Comparison of ENCODE assay signal across 22 cellular contexts in genomic region chr4:108140328-108140727, GRCh38. TPM values are rescaled to one million over a fixed set of nuclear protein-coding genes. Genes with fewer than 3 reads are reported as not detected.
DNase-seq lines count a peak whose midpoint lies in the region; ATAC-seq and TF ChIP-seq lines count a peak whose summit lies in the region.
"Had no signal": no experiment of that assay in that cellular context is flagged by ENCODE, and none has a peak within 500 bp of the region (broad histone marks: within the 10 kb centered on the region; RNA-seq: fewer than 3 reads in every experiment).

No MANE protein-coding gene starts in this region.

- no peaks in the 10 kb centered on the region for H3K36me3 ChIP-seq in spleen

- POLR2A ChIA-PET in CD4-positive, alpha-beta T cell (lab: Charles Lee), result interaction anchor here (0.6 to 14.9 kb wide), 9 partner anchors 9 to 60 kb away, joined by 3 to 229 read pairs (median 10); partner anchors contain the start of gene LEF1
- POLR2A ChIA-PET in activated CD4-positive, alpha-beta memory T cell treated with anti-CD3 and anti-CD28 coated beads for 36 hours (lab: Charles Lee), result interaction anchor here (0.8 to 1.1 kb wide), 3 partner anchors 9 to 27 kb away, joined by 3 read pairs; no protein-coding TSS in a partner anchor

- H3K4me3 Mint-ChIP-seq in activated CD8-positive, alpha-beta memory T cell treated with anti-CD3 and anti-CD28 coated beads, Interleukin-2, amount 10 ng/mL, durations not matched to agents 7 days and 5 days, result peak overlapping the region; percentile 34
- H3K4me3 Mint-ChIP-seq in CD4-positive, alpha-beta T cell, result peak overlapping the region; percentile 52
- peak overlapping the region; percentile 64 for H3K4me3 Mint-ChIP-seq in activated CD4-positive, alpha-beta memory T cell treated with anti-CD3 and anti-CD28 coated beads for 36 hours
- H3K4me3 Mint-ChIP-seq in mesothelial cell of epicardium, result no peak overlapping the region
- H3K4me3 Mint-ChIP-seq: H9, type B pancreatic cell had no signal

- TF ChIP-seq POLR2A in spleen (IDR thresholded peaks at IDR 0.05), result no peak

- peaks cover 2% of the 10 kb centered on the region for H3K27me3 Mint-ChIP-seq in activated CD8-positive, alpha-beta memory T cell treated with anti-CD3 and anti-CD28 coated beads, Interleukin-2, amount 10 ng/mL, durations not matched to agents 7 days and 5 days
- H3K27me3 Mint-ChIP-seq in CD4-positive, alpha-beta T cell, result no peaks in the 10 kb centered on the region
- no peaks in the 10 kb centered on the region for H3K27me3 Mint-ChIP-seq in activated CD4-positive, alpha-beta memory T cell treated with anti-CD3 and anti-CD28 coated beads for 36 hours
- no peaks in the 10 kb centered on the region for H3K27me3 Mint-ChIP-seq in mesothelial cell of epicardium (ENCODE audit: low read depth)

- H3K4me1 Mint-ChIP-seq in activated CD8-positive, alpha-beta memory T cell treated with anti-CD3 and anti-CD28 coated beads, Interleukin-2, amount 10 ng/mL, durations not matched to agents 7 days and 5 days, result peaks cover 43% of the 10 kb centered on the region
- H3K4me1 Mint-ChIP-seq in CD4-positive, alpha-beta T cell (ENCODE audit: low read depth), result peaks cover 95% of the 10 kb centered on the region
- H3K4me1 Mint-ChIP-seq in activated CD4-positive, alpha-beta memory T cell treated with anti-CD3 and anti-CD28 coated beads for 36 hours (ENCODE audit: low read depth), result peaks cover 90% of the 10 kb centered on the region
- peaks cover 59% of the 10 kb centered on the region for H3K4me1 Mint-ChIP-seq in mesothelial cell of epicardium

- no peak for DNase-seq in activated CD8-positive, alpha-beta memory T cell treated with anti-CD3 and anti-CD28 coated beads, Interleukin-2, amount 10 ng/mL, durations not matched to agents 7 days and 5 days
- DNase-seq in activated CD8-positive, alpha-beta memory T cell treated with anti-CD3 and anti-CD28 coated beads, Interleukin-2, amount 50 U/mL, for 48 hours, result no peak
- no peak for DNase-seq in CD4-positive, alpha-beta T cell
- no peak for DNase-seq in activated CD4-positive, alpha-beta memory T cell treated with anti-CD3 and anti-CD28 coated beads for 36 hours
- DNase-seq in mesothelial cell of epicardium (ENCODE audit: low spot score in 2 of 2, unreplicated experiment in 2 of 2), result no peak
- no peak for DNase-seq in spleen
- no peak for DNase-seq in NCI-H526 treated with DMSO at 0.1 percent for 48 hours (lab: John Stamatoyannopoulos, UW)
- DNase-seq in sciatic nerve (ENCODE audit: low spot score), result no peak
- DNase-seq: activated effector memory CD4-positive, alpha-beta T cell treated with Interleukin-2 at 50 U/mL for 16 hours; aorta; central memory CD4-positive, alpha-beta T cell; DMS 273 treated with DMSO at 0.1 percent for 48 hours; H9; head of caudate nucleus; NCI-H2081 treated with DMSO at 0.1 percent for 48 hours; NCI-H446 treated with DMSO at 0.1 percent for 48 hours; retina; stimulated activated CD4-positive, alpha-beta T cell treated with anti-CD3 and anti-CD28 coated beads, Interleukin-4, amount 100 ng/mL, for 1 hour had no signal

- WGBS in spleen, 5 donors, result 75 to 91% (median 89%) methylated on average over 7 of the region's 7 CpGs

- H3K4me1 ChIP-seq in spleen, result no peaks in the 10 kb centered on the region

- H3K9me3 ChIP-seq in CD4-positive, alpha-beta T cell (ENCODE audit: control insufficient read depth, low read length), result no peaks in the 10 kb centered on the region
- H3K9me3 ChIP-seq in spleen, result no peaks in the 10 kb centered on the region

- H3K9me3 Mint-ChIP-seq in activated CD8-positive, alpha-beta memory T cell treated with anti-CD3 and anti-CD28 coated beads, Interleukin-2, amount 10 ng/mL, durations not matched to agents 7 days and 5 days (ENCODE audit: low read depth), result no peaks in the 10 kb centered on the region
- H3K9me3 Mint-ChIP-seq in CD4-positive, alpha-beta T cell, result no peaks in the 10 kb centered on the region
- no peaks in the 10 kb centered on the region for H3K9me3 Mint-ChIP-seq in activated CD4-positive, alpha-beta memory T cell treated with anti-CD3 and anti-CD28 coated beads for 36 hours
- H3K9me3 Mint-ChIP-seq in mesothelial cell of epicardium, result no peaks in the 10 kb centered on the region
- H3K9me3 Mint-ChIP-seq: H9, type B pancreatic cell had no signal

- peak overlapping the region; percentile 39 for H3K27ac Mint-ChIP-seq in activated CD8-positive, alpha-beta memory T cell treated with anti-CD3 and anti-CD28 coated beads, Interleukin-2, amount 10 ng/mL, durations not matched to agents 7 days and 5 days
- H3K27ac Mint-ChIP-seq in CD4-positive, alpha-beta T cell, result peak overlapping the region; percentile 98
- H3K27ac Mint-ChIP-seq in activated CD4-positive, alpha-beta memory T cell treated with anti-CD3 and anti-CD28 coated beads for 36 hours, result peak overlapping the region; percentile 88
- H3K27ac Mint-ChIP-seq in mesothelial cell of epicardium, result peak overlapping the region; percentile 79
- H3K27ac Mint-ChIP-seq: H9, type B pancreatic cell had no signal

- intact Hi-C loops in CD4-positive, alpha-beta T cell (cut with DNase I, micrococcal nuclease), result loop anchor here in 1 of 2 experiments (2.0 kb wide), 1 partner anchor 32 kb away; no protein-coding TSS in a partner anchor
- intact Hi-C loops in activated CD4-positive, alpha-beta memory T cell treated with anti-CD3 and anti-CD28 coated beads for 36 hours (cut with micrococcal nuclease), result loop anchor here (2.0 kb wide), 1 partner anchor 32 kb away; no protein-coding TSS in a partner anchor
- intact Hi-C loops in spleen (cut with DNase I; ENCODE audit: low total_unique reads), result no loop called here
- intact Hi-C loops in sciatic nerve (cut with DNase I), result no loop called here

- H3K27me3 ChIP-seq in CD4-positive, alpha-beta T cell (ENCODE audit: control insufficient read depth, insufficient read depth, low read length), result no peaks in the 10 kb centered on the region
- H3K27me3 ChIP-seq in spleen (replicated peaks in 1 of 7), result no peaks in the 10 kb centered on the region

- H3K4me3 ChIP-seq in spleen, result no peak overlapping the region

- peak overlapping the region; percentile 67 for H3K27ac ChIP-seq in CD4-positive, alpha-beta T cell (ENCODE audit: low read depth, low read length)
- H3K27ac ChIP-seq in spleen, result no peak overlapping the region
- H3K27ac ChIP-seq: C4-2B had no signal

- H3K36me3 Mint-ChIP-seq in activated CD8-positive, alpha-beta memory T cell treated with anti-CD3 and anti-CD28 coated beads, Interleukin-2, amount 10 ng/mL, durations not matched to agents 7 days and 5 days, result peaks cover 3% of the 10 kb centered on the region
- H3K36me3 Mint-ChIP-seq in CD4-positive, alpha-beta T cell (ENCODE audit: low read depth), result peaks cover 89% of the 10 kb centered on the region
- peaks cover 9% of the 10 kb centered on the region for H3K36me3 Mint-ChIP-seq in activated CD4-positive, alpha-beta memory T cell treated with anti-CD3 and anti-CD28 coated beads for 36 hours
- H3K36me3 Mint-ChIP-seq in mesothelial cell of epicardium, result no peaks in the 10 kb centered on the region

- ATAC-seq in activated CD8-positive, alpha-beta memory T cell treated with anti-CD3 and anti-CD28 coated beads, Interleukin-2, amount 10 ng/mL, durations not matched to agents 7 days and 5 days, result no peak
- peak; percentile 6 for ATAC-seq in CD4-positive, alpha-beta T cell (ENCODE audit: poor library complexity)
- no peak for ATAC-seq in sciatic nerve
- ATAC-seq: Panc1 had no signal

- no peak for TF ChIP-seq CTCF in CD4-positive, alpha-beta T cell (IDR thresholded peaks at IDR 0.05)
- TF ChIP-seq CTCF in mesothelial cell of epicardium (IDR thresholded peaks at IDR 0.05; ENCODE audit: unreplicated experiment) (no peak), spleen (IDR thresholded peaks at IDR 0.05 in 8 of 11, conservative IDR thresholded peaks at IDR 0.05 in 3 of 11) (no peak)

- CTCF ChIA-PET in activated CD8-positive, alpha-beta memory T cell treated with anti-CD3 and anti-CD28 coated beads, Interleukin-2, amount 10 ng/mL, durations not matched to agents 7 days and 5 days (lab: Charles Lee), result interaction anchor here (1.2 kb wide), 1 partner anchor 9 kb away, joined by 3 read pairs; no protein-coding TSS in a partner anchor
- CTCF ChIA-PET in CD4-positive, alpha-beta T cell (lab: Charles Lee), result interaction anchor here (1.0 to 1.5 kb wide), 2 partner anchors 12 to 30 kb away, joined by 3 to 5 read pairs; no protein-coding TSS in a partner anchor
- CTCF ChIA-PET in activated CD4-positive, alpha-beta memory T cell treated with anti-CD3 and anti-CD28 coated beads for 36 hours (lab: Charles Lee), result interaction anchor here (1.5 kb wide), 1 partner anchor 22 kb away, joined by 3 read pairs; no protein-coding TSS in a partner anchor

RNA-seq across cellular contexts. Expression of gene LEF1, which starts 28.4 kb away (rescaled TPM):
- 10 to 100 TPM; 29.4 to 30.6 TPM for total RNA-seq in activated CD8-positive, alpha-beta memory T cell treated with anti-CD3 and anti-CD28 coated beads, Interleukin-2, amount 10 ng/mL, durations not matched to agents 7 days and 5 days
- total RNA-seq in CD4-positive, alpha-beta T cell, result 100 to 1,000 TPM; 409 to 438 TPM
- total RNA-seq in activated CD4-positive, alpha-beta memory T cell treated with anti-CD3 and anti-CD28 coated beads for 36 hours, result 100 to 1,000 TPM; 111 to 122 TPM
- total RNA-seq in mesothelial cell of epicardium (72.4 to 76.8 TPM (median 76.6 TPM) in 3 replicates), spleen (10 to 100 TPM; 18.6 to 55.4 (median 34.7) TPM), sciatic nerve (10.7 TPM)
- 10 to 100 TPM in 1 of 3 donors, 1 to 10 TPM in 2; 7.8 to 27.9 (median 9.7) TPM for polyA plus RNA-seq in spleen
- total RNA-seq: dermis microvascular lymphatic vessel endothelial cell had no signal

Comparison
In these comparisons a context has a peak if more than half of its experiments do, and no peak if none do; other contexts are left out.
1. H3K27ac Mint-ChIP-seq: peak in every context shown above with its lines; median percentile 98 in CD4-positive, alpha-beta T cell; 88 in activated CD4-positive, alpha-beta memory T cell treated with anti-CD3 and anti-CD28 coated beads for 36 hours; 79 in mesothelial cell of epicardium; 39 in activated CD8-positive, alpha-beta memory T cell treated with anti-CD3 and anti-CD28 coated beads, Interleukin-2, amount 10 ng/mL, durations not matched to agents 7 days and 5 days.